In the genomic region with DNA sequence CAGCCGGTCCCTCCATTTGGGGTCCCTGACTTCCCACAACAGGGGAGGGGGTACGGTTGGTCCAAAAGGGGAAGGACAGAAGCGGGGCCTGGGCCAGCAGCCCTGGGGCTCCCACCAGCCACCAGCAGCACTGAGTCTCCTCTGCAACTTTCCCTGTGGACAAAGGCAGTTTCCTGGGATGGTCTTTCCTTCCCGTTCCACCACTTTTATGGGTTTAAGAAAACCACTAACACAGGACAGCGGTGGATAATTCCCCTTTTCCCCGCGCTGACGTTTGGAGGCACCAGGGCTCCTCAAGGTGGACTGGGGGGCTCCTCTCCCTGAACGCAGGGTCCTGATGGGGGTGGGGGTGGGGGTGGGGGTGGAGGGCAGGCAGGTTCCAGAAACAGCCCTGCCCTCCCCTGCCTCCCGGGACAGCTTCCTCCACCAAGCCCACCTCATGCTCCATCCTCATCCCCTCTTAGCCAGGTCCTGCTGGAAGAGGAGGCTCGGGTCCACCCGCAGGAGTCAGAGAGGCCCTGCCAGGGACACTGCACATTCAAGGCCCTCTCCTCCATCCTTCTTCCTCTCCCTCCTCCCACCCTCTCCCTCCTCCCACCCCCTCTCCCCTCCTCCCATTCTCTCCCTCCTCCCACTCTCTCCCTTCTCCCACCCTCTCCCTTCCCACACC, we compare ENCODE assay signal across 21 cellular contexts. TPM values are rescaled to one million over a fixed set of nuclear protein-coding genes. Genes with fewer than 3 reads are reported as not detected.
DNase-seq lines count a peak whose midpoint lies in the region; ATAC-seq and TF ChIP-seq lines count a peak whose summit lies in the region.
"Had no signal": no experiment of that assay in that cellular context is flagged by ENCODE, and none has a peak within 500 bp of the region (broad histone marks: within the 10 kb centered on the region; RNA-seq: fewer than 3 reads in every experiment).

No MANE protein-coding gene starts in this region.

- CTCF ChIA-PET in HEK293 (lab: Yijun Ruan, JAX), result interaction anchor here (0.6 kb wide), 1 partner anchor 50 kb away, joined by 3 read pairs; no protein-coding TSS in a partner anchor
- CTCF ChIA-PET in WTC11 (lab: Charles Lee), result no interaction called here

- H3K27me3 ChIP-seq in iPS-15b (ENCODE audit: control insufficient read depth, insufficient read depth, low read length) (peaks cover 10% of the 10 kb centered on the region), sigmoid colon (no peaks in the 10 kb centered on the region)
- H3K27me3 ChIP-seq: MG63 had no signal

- H3K27me3 Mint-ChIP-seq in WTC11 (ENCODE audit: low read depth) (peaks cover 7% of the 10 kb centered on the region), glutamatergic neuron (ENCODE audit: unreplicated experiment) (no peaks in the 10 kb centered on the region)

- ATAC-seq in WTC11, result no peak
- ATAC-seq in HG02973 (IDR thresholded peaks at IDR 0.05; ENCODE audit: unreplicated experiment), result no peak
- ATAC-seq: activated CD4-positive, CD25-positive, alpha-beta regulatory T cell treated with anti-CD3 and anti-CD28 coated beads, Interleukin-2, amount 50 U/mL, for 24 hours; activated naive CD8-positive, alpha-beta T cell treated with anti-CD3 and anti-CD28 coated beads, Interleukin-2, amount 50 U/mL, for 24 hours; activated T-helper 17 cell treated with anti-CD3 and anti-CD28 coated beads, Interleukin-2, amount 50 U/mL, for 72 hours; CD8-positive, alpha-beta T cell; effector memory CD8-positive, alpha-beta T cell; T-helper 17 cell had no signal

- H3K36me3 Mint-ChIP-seq in WTC11, result no peaks in the 10 kb centered on the region
- no peaks in the 10 kb centered on the region for H3K36me3 Mint-ChIP-seq in glutamatergic neuron (ENCODE audit: unreplicated experiment)
- H3K36me3 Mint-ChIP-seq: CD8-positive, alpha-beta T cell; memory B cell had no signal

- H3K36me3 ChIP-seq in HEK293 (ENCODE audit: control insufficient read depth in 2 of 2, insufficient read depth in 1 of 2, low read length in 2 of 2) (no peaks in the 10 kb centered on the region), iPS-15b (ENCODE audit: control insufficient read depth, insufficient read depth, low read length) (no peaks in the 10 kb centered on the region), sigmoid colon (no peaks in the 10 kb centered on the region)

- no peak for TF ChIP-seq POLR2A in sigmoid colon (IDR thresholded peaks at IDR 0.05)

- intact Hi-C loops in sigmoid colon (cut with DNase I), result no loop called here

- H3K9me3 Mint-ChIP-seq in WTC11 (no peaks in the 10 kb centered on the region), glutamatergic neuron (ENCODE audit: unreplicated experiment) (peaks cover 2% of the 10 kb centered on the region)
- H3K9me3 Mint-ChIP-seq: activated naive CD8-positive, alpha-beta T cell treated with anti-CD3 and anti-CD28 coated beads, Interleukin-2, amount 50 U/mL, for 24 hours; activated T-helper 17 cell treated with anti-CD3 and anti-CD28 coated beads, Interleukin-2, amount 50 U/mL, for 72 hours; CD8-positive, alpha-beta T cell; effector memory CD8-positive, alpha-beta T cell; memory B cell had no signal

- peak overlapping the region; percentile 47 for H3K9ac ChIP-seq in iPS-15b (ENCODE audit: low read depth, low read length)

- peaks cover 28% of the 10 kb centered on the region for H3K4me1 ChIP-seq in HEK293 (ENCODE audit: control insufficient read depth, insufficient read depth, low read length)
- peaks cover 11% of the 10 kb centered on the region for H3K4me1 ChIP-seq in iPS-15b (ENCODE audit: control insufficient read depth, insufficient read depth, low read length)
- H3K4me1 ChIP-seq in sigmoid colon, result peaks cover 0 to 81% (median 71%) of the 10 kb centered on the region in 4 donors

- no peak for TF ChIP-seq EP300 in sigmoid colon (IDR thresholded peaks at IDR 0.05)

- H3K27ac Mint-ChIP-seq in WTC11 (no peak overlapping the region), glutamatergic neuron (ENCODE audit: unreplicated experiment) (no peak overlapping the region)
- H3K27ac Mint-ChIP-seq: activated naive CD8-positive, alpha-beta T cell treated with anti-CD3 and anti-CD28 coated beads, Interleukin-2, amount 50 U/mL, for 24 hours; activated T-helper 17 cell treated with anti-CD3 and anti-CD28 coated beads, Interleukin-2, amount 50 U/mL, for 72 hours; CD8-positive, alpha-beta T cell; effector memory CD8-positive, alpha-beta T cell; memory B cell; T-helper 17 cell had no signal

- POLR2A ChIA-PET in HEK293 (lab: Yijun Ruan, JAX) (no interaction called here), WTC11 (lab: Charles Lee) (no interaction called here)

- H3K4me3 ChIP-seq in HEK293 (ENCODE audit: low read depth, low read length), result no peak overlapping the region
- H3K4me3 ChIP-seq in iPS-15b (ENCODE audit: low read depth, low read length), result peak overlapping the region; percentile 46
- H3K4me3 ChIP-seq in sigmoid colon, result no peak overlapping the region
- H3K4me3 ChIP-seq: MG63 had no signal

- TF ChIP-seq CTCF in HEK293 (tag by site-specific recombination; IDR thresholded peaks at IDR 0.05) (no peak), WTC11 (IDR thresholded peaks at IDR 0.05) (no peak), sigmoid colon (IDR thresholded peaks at IDR 0.05) (no peak), glutamatergic neuron (IDR thresholded peaks at IDR 0.05; ENCODE audit: partially characterized antibody, unreplicated experiment) (no peak)

- peak overlapping the region; percentile 78 for H3K4me3 Mint-ChIP-seq in WTC11
- no peak overlapping the region for H3K4me3 Mint-ChIP-seq in glutamatergic neuron (ENCODE audit: unreplicated experiment)
- H3K4me3 Mint-ChIP-seq: activated naive CD8-positive, alpha-beta T cell treated with anti-CD3 and anti-CD28 coated beads, Interleukin-2, amount 50 U/mL, for 24 hours; activated T-helper 17 cell treated with anti-CD3 and anti-CD28 coated beads, Interleukin-2, amount 50 U/mL, for 72 hours; CD8-positive, alpha-beta T cell; effector memory CD8-positive, alpha-beta T cell; memory B cell; T-helper 17 cell had no signal

- 31 to 40% methylated on average over 12 of the region's 12 CpGs for WGBS in sigmoid colon, 2 donors

- H3K27ac ChIP-seq in HEK293 (ENCODE audit: extremely low read depth, low read depth, low read length) (no peak overlapping the region), sigmoid colon (peak overlapping the region; percentile 90 to 98 (median 98))

- H3K4me1 Mint-ChIP-seq in WTC11 (peaks cover 27% of the 10 kb centered on the region), glutamatergic neuron (ENCODE audit: low read depth, unreplicated experiment) (peaks cover 9% of the 10 kb centered on the region)
- H3K4me1 Mint-ChIP-seq: activated T-helper 17 cell treated with anti-CD3 and anti-CD28 coated beads, Interleukin-2, amount 50 U/mL, for 72 hours had no signal

- H3K9me3 ChIP-seq in HEK293 (ENCODE audit: control insufficient read depth, insufficient read depth, low read depth, low read length) (no peaks in the 10 kb centered on the region), iPS-15b (ENCODE audit: control insufficient read depth, insufficient read depth, low read length) (no peaks in the 10 kb centered on the region), sigmoid colon (no peaks in the 10 kb centered on the region)
- H3K9me3 ChIP-seq: MG63 had no signal

- no peak for DNase-seq in WTC11 (ENCODE audit: low spot score)
- DNase-seq in sigmoid colon, result peak; percentile 74
- DNase-seq in NCI-H524 treated with DMSO at 0.1 percent for 48 hours (lab: John Stamatoyannopoulos, UW), result no peak
- no peak for DNase-seq in NCI-H1105 treated with DMSO at 0.1 percent for 48 hours (lab: John Stamatoyannopoulos, UW)
- DNase-seq in glutamatergic neuron, result no peak
- DNase-seq: activated CD8-positive, alpha-beta memory T cell treated with anti-CD3 and anti-CD28 coated beads for 24 hours; activated naive CD8-positive, alpha-beta T cell treated with anti-CD3 and anti-CD28 coated beads, Interleukin-2, amount 50 U/mL, for 24 hours; CD8-positive, alpha-beta T cell; central memory CD4-positive, alpha-beta T cell; effector memory CD8-positive, alpha-beta T cell; MG63; NCI-H187 treated with DMSO at 0.1 percent for 48 hours; NCI-H446 treated with DMSO at 0.1 percent for 48 hours; SHP77 treated with DMSO at 0.1 percent for 48 hours; T-helper 17 cell had no signal

TF ChIP-seq in HEK293, 187 proteins besides CTCF, POLR2A, EP300 and RAD21 (continues in another document):
- no peak for TF ChIP-seq ZNF510 (tag by site-specific recombination; IDR thresholded peaks at IDR 0.05; ENCODE audit: insufficient replicate concordance)

TF ChIP-seq in WTC11, 78 proteins besides CTCF, POLR2A, EP300 and RAD21:
- TF ChIP-seq FOXK1 (CRISPR knock-in tag; IDR thresholded peaks at IDR 0.05) (no peak), ZNF263 (CRISPR knock-in tag; IDR thresholded peaks at IDR 0.05; ENCODE audit: low read depth) (peak; percentile 40; the same call in 1 of the 2 replicates)

RNA-seq across cellular contexts. Expression of a gene that starts 4.8 kb away (rescaled TPM):
- total RNA-seq in WTC11 (2021) (221 to 245 TPM (median 240 TPM) in 3 replicates), sigmoid colon (1,000 to 10,000 TPM in 2 of 4 donors, 100 to 1,000 TPM in 2; 622 to 1,755 (median 1,184) TPM), glutamatergic neuron (ENCODE audit: unreplicated experiment) (407 TPM)
- 100 to 1,000 TPM in 1 of 3 donors, 10 to 100 TPM in 2; 14.3 to 131 (median 28.2) TPM for polyA plus RNA-seq in sigmoid colon
